ENCODE assay signal across 17 cellular contexts in the genomic region with DNA sequence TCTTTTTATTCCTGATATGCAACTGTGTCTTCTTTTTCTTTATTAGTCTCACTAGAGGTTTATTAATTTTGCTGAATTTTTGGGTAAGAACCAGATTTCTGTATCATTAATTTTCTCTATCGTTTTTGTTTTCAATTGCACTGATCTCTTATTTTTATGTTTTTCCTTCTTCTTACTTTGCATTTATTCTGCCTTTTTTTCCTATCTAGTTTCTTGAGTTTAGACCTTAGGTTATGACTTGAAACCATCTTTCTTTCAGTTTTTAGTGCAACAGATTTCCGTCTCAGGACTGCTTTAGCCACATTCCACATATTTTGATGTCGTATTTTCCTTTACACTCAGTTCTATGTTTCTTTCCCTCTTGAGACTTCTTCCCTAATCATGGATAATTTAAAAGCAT. TPM values are rescaled to one million over a fixed set of nuclear protein-coding genes. Genes with fewer than 3 reads are reported as not detected.
A peak's percentile ranks its signal among the peaks of the same experiment; 100 is the strongest.
DNase-seq lines count a peak whose midpoint lies in the region; TF ChIP-seq lines count a peak whose summit lies in the region.
"Had no signal": no experiment of that assay in that cellular context is flagged by ENCODE, and none has a peak within 500 bp of the region (broad histone marks: within the 10 kb centered on the region; RNA-seq: fewer than 3 reads in every experiment).

No MANE protein-coding gene starts in this region.

- no peaks in the 10 kb centered on the region for H3K9me3 ChIP-seq in breast epithelium
- H3K9me3 ChIP-seq: A549 had no signal

- no peaks in the 10 kb centered on the region for H3K36me3 ChIP-seq in breast epithelium

- H3K4me3 Mint-ChIP-seq in T-helper 1 cell treated with Interleukin-12 subunit alpha and Interleukin-12 subunit beta and Interleukin-4 antibody, amounts not matched to agents 30 μg/mL and 1 μg/mL, for 36 hours, result no peak overlapping the region
- H3K4me3 Mint-ChIP-seq in MCF 10A (ENCODE audit: unreplicated experiment) (no peak overlapping the region), chondrocyte (ENCODE audit: unreplicated experiment) (no peak overlapping the region)
- H3K4me3 Mint-ChIP-seq: CD4-positive, alpha-beta memory T cell; GM23338 had no signal

- no peaks in the 10 kb centered on the region for H3K27me3 Mint-ChIP-seq in T-helper 1 cell treated with Interleukin-12 subunit alpha and Interleukin-12 subunit beta and Interleukin-4 antibody, amounts not matched to agents 30 μg/mL and 1 μg/mL, for 36 hours (ENCODE audit: low read depth)
- no peaks in the 10 kb centered on the region for H3K27me3 Mint-ChIP-seq in MCF 10A (ENCODE audit: insufficient read depth, unreplicated experiment)
- no peaks in the 10 kb centered on the region for H3K27me3 Mint-ChIP-seq in chondrocyte (ENCODE audit: low read depth)
- H3K27me3 Mint-ChIP-seq: CD4-positive, alpha-beta memory T cell had no signal

- CTCF ChIA-PET in MCF 10A (lab: Yijun Ruan, JAX), result interaction anchor here (10.6 kb wide), 1 partner anchor 97 kb away, joined by 153 read pairs; no protein-coding TSS in a partner anchor

- no peak for TF ChIP-seq POLR2A in breast epithelium (IDR thresholded peaks at IDR 0.05)

- H3K36me3 Mint-ChIP-seq in T-helper 1 cell treated with Interleukin-12 subunit alpha and Interleukin-12 subunit beta and Interleukin-4 antibody, amounts not matched to agents 30 μg/mL and 1 μg/mL, for 36 hours (ENCODE audit: low read depth), result peaks cover 47% of the 10 kb centered on the region
- peaks cover 96% of the 10 kb centered on the region for H3K36me3 Mint-ChIP-seq in MCF 10A (ENCODE audit: insufficient read depth, unreplicated experiment)
- peaks cover 43% of the 10 kb centered on the region for H3K36me3 Mint-ChIP-seq in chondrocyte (ENCODE audit: low read depth)

- H3K4me1 ChIP-seq in breast epithelium, result no peaks in the 10 kb centered on the region
- H3K4me1 ChIP-seq: A549 had no signal

- H3K27ac ChIP-seq in breast epithelium, result no peak overlapping the region
- H3K27ac ChIP-seq: 22Rv1, A549, C4-2B, HL-60 had no signal

- no peaks in the 10 kb centered on the region for H3K27me3 ChIP-seq in breast epithelium

- POLR2A ChIA-PET in MCF 10A (lab: Yijun Ruan, JAX), result no interaction called here

- no peaks in the 10 kb centered on the region for H3K4me1 Mint-ChIP-seq in T-helper 1 cell treated with Interleukin-12 subunit alpha and Interleukin-12 subunit beta and Interleukin-4 antibody, amounts not matched to agents 30 μg/mL and 1 μg/mL, for 36 hours (ENCODE audit: low read depth)
- no peaks in the 10 kb centered on the region for H3K4me1 Mint-ChIP-seq in MCF 10A (ENCODE audit: insufficient read depth, unreplicated experiment)
- H3K4me1 Mint-ChIP-seq in chondrocyte (ENCODE audit: low read depth), result peaks cover 6% of the 10 kb centered on the region
- H3K4me1 Mint-ChIP-seq: GM23338 had no signal

- TF ChIP-seq CTCF in MCF 10A (IDR thresholded peaks at IDR 0.05; ENCODE audit: unreplicated experiment) (no peak), breast epithelium (IDR thresholded peaks at IDR 0.05) (no peak), chondrocyte (IDR thresholded peaks at IDR 0.05) (no peak)

- no peak for DNase-seq in T-helper 1 cell
- DNase-seq in MCF 10A (ENCODE audit: unreplicated experiment), result no peak
- DNase-seq in breast epithelium (ENCODE audit: low spot score in 2 of 2), result no peak
- no peak for DNase-seq in chondrocyte (ENCODE audit: low spot score)
- no peak for DNase-seq in stimulated activated CD4-positive, alpha-beta T cell treated with anti-CD3 and anti-CD28 coated beads, Interleukin-2, amount 100 ng/mL, for 48 hours
- DNase-seq in effector CD4-positive, alpha-beta T cell, result no peak
- DNase-seq: AML-193; CD4-positive, alpha-beta memory T cell; DMS79 treated with DMSO at 0.1 percent for 48 hours; GF-D8; HCEC 1CT had no signal

- intact Hi-C loops in MCF 10A (cut with micrococcal nuclease) (no loop called here), breast epithelium (cut with DNase I; ENCODE audit: low total_unique reads) (no loop called here)

- no peaks in the 10 kb centered on the region for H3K9me3 Mint-ChIP-seq in T-helper 1 cell treated with Interleukin-12 subunit alpha and Interleukin-12 subunit beta and Interleukin-4 antibody, amounts not matched to agents 30 μg/mL and 1 μg/mL, for 36 hours
- no peaks in the 10 kb centered on the region for H3K9me3 Mint-ChIP-seq in MCF 10A (ENCODE audit: unreplicated experiment)
- no peaks in the 10 kb centered on the region for H3K9me3 Mint-ChIP-seq in chondrocyte (ENCODE audit: low read depth)
- H3K9me3 Mint-ChIP-seq: CD4-positive, alpha-beta memory T cell; GM23338 had no signal

- no peak overlapping the region for H3K4me3 ChIP-seq in breast epithelium
- H3K4me3 ChIP-seq: A549, GM23338 had no signal

- BruUV-seq in MCF 10A (replicated peaks; lab: Mats Ljungman, UMichigan), result TSS peak; percentile 1

- peak overlapping the region; percentile 16 for H3K27ac Mint-ChIP-seq in T-helper 1 cell treated with Interleukin-12 subunit alpha and Interleukin-12 subunit beta and Interleukin-4 antibody, amounts not matched to agents 30 μg/mL and 1 μg/mL, for 36 hours
- H3K27ac Mint-ChIP-seq in MCF 10A (ENCODE audit: low read depth, unreplicated experiment) (peak overlapping the region; percentile 25), chondrocyte (ENCODE audit: unreplicated experiment) (peak overlapping the region; percentile 13)
- H3K27ac Mint-ChIP-seq: GM23338 had no signal

RNA-seq across cellular contexts. Expression of gene IARS1, which starts 56.6 kb away (rescaled TPM):
- total RNA-seq in MCF 10A (2022) (390 and 403 TPM in 2 replicates), breast epithelium (100 to 1,000 TPM in 2 of 3 donors, 10 to 100 TPM in 1; 56.5 to 111 (median 111) TPM), chondrocyte (176 to 249 TPM (median 237 TPM) in 3 replicates)
